ENCODE assay signal across 1 cellular context in the genomic region with DNA sequence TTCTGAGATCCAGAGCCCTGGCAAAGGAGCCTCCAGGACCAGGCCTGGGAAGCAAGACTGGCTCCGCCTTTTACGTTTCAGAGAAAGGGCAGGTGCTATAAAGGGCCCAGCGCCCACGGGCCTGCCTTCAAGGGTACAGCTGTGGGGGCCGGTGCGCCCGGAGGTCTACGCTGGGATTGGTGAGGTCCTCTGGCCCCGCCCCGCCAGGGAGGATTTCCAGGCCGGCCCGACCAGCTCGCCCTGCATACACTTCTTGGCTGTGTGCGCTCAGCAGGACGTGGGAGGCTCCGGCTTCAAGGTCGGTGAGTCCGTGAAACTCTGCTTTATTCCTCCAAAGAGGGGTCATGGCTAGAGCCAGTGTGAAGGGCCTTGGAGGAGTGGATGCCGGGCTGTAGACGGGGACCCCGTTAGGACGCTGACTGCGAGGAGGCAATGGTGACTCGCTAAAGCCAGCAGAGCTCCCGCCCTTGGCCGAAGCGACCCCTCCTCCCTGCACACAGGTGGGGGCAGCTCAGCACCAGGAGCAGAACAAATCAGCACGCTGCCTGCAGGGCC.
TF ChIP-seq lines count a peak whose summit lies in the region.

A gene (plus strand): TSS at position 243 of the 555 bp plus-strand sequence. CDS start 17,811 bp downstream, outside the sequence.

TF ChIP-seq in HepG2, 621 proteins besides CTCF, POLR2A, EP300 and RAD21 (continued from another document and continues in another):
- TF ChIP-seq, protein P1, sequence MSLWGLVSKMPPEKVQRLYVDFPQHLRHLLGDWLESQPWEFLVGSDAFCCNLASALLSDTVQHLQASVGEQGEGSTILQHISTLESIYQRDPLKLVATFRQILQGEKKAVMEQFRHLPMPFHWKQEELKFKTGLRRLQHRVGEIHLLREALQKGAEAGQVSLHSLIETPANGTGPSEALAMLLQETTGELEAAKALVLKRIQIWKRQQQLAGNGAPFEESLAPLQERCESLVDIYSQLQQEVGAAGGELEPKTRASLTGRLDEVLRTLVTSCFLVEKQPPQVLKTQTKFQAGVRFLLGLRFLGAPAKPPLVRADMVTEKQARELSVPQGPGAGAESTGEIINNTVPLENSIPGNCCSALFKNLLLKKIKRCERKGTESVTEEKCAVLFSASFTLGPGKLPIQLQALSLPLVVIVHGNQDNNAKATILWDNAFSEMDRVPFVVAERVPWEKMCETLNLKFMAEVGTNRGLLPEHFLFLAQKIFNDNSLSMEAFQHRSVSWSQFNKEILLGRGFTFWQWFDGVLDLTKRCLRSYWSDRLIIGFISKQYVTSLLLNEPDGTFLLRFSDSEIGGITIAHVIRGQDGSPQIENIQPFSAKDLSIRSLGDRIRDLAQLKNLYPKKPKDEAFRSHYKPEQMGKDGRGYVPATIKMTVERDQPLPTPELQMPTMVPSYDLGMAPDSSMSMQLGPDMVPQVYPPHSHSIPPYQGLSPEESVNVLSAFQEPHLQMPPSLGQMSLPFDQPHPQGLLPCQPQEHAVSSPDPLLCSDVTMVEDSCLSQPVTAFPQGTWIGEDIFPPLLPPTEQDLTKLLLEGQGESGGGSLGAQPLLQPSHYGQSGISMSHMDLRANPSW (CRISPR knock-in tag; IDR thresholded peaks at IDR 0.05; ENCODE audit: borderline replicate concordance), result no peak
- TF ChIP-seq KDM2A (CRISPR knock-in tag; IDR thresholded peaks at IDR 0.05; ENCODE audit: borderline replicate concordance, low read depth) (peak; percentile 63; the same call in 1 of the 2 replicates), PAWR (CRISPR knock-in tag; IDR thresholded peaks at IDR 0.05; ENCODE audit: borderline replicate concordance) (no peak), CBX2 (IDR thresholded peaks at IDR 0.05; ENCODE audit: low read depth, low read length) (no peak), CBX2 (CRISPR knock-in tag; IDR thresholded peaks at IDR 0.05; ENCODE audit: low read depth) (no peak), ZFP36L2 (CRISPR knock-in tag; IDR thresholded peaks at IDR 0.05) (no peak), ZNF672 (CRISPR knock-in tag; IDR thresholded peaks at IDR 0.05) (no peak), ZSCAN31 (CRISPR knock-in tag; IDR thresholded peaks at IDR 0.05; ENCODE audit: low read depth) (no peak), JARID2 (CRISPR knock-in tag; IDR thresholded peaks at IDR 0.05; ENCODE audit: insufficient replicate concordance) (no peak), PPARG (CRISPR knock-in tag; conservative IDR thresholded peaks at IDR 0.05) (no peak), ZKSCAN5 (CRISPR knock-in tag; IDR thresholded peaks at IDR 0.05) (no peak), EEA1 (CRISPR knock-in tag; IDR thresholded peaks at IDR 0.05; ENCODE audit: borderline replicate concordance) (no peak), MLLT10 (CRISPR knock-in tag; IDR thresholded peaks at IDR 0.05) (no peak), ZMAT3 (CRISPR knock-in tag; conservative IDR thresholded peaks at IDR 0.05) (no peak), TBX2 (CRISPR knock-in tag; IDR thresholded peaks at IDR 0.05; ENCODE audit: borderline replicate concordance) (0 out of 2 replicates have a peak, but pooled peaks have one; percentile 19), ZNF34 (CRISPR knock-in tag; IDR thresholded peaks at IDR 0.05; ENCODE audit: borderline replicate concordance) (no peak), IRX3 (CRISPR knock-in tag; IDR thresholded peaks at IDR 0.05; ENCODE audit: borderline replicate concordance, low read depth) (no peak), SUZ12 (IDR thresholded peaks at IDR 0.05; ENCODE audit: low read depth, low read length) (no peak), ZBTB21 (CRISPR knock-in tag; IDR thresholded peaks at IDR 0.05) (no peak), KLF11 (CRISPR knock-in tag; IDR thresholded peaks at IDR 0.05) (no peak), ZNF773 (CRISPR knock-in tag; IDR thresholded peaks at IDR 0.05; ENCODE audit: borderline replicate concordance) (no peak), SAFB2 (CRISPR knock-in tag; IDR thresholded peaks at IDR 0.05; ENCODE audit: borderline replicate concordance, low read depth) (peak; percentile 1; the same call in 1 of the 2 replicates), KMT2A (CRISPR knock-in tag; IDR thresholded peaks at IDR 0.05) (no peak), ZNF75D (CRISPR knock-in tag; IDR thresholded peaks at IDR 0.05; ENCODE audit: borderline replicate concordance) (no peak), CHD2 (IDR thresholded peaks at IDR 0.05; ENCODE audit: low read depth, low read length) (no peak), ZNF501 (CRISPR knock-in tag; IDR thresholded peaks at IDR 0.05) (peak; percentile 74), ZNF772 (CRISPR knock-in tag; IDR thresholded peaks at IDR 0.05) (no peak), MTF2 (CRISPR knock-in tag; IDR thresholded peaks at IDR 0.05; ENCODE audit: borderline replicate concordance) (no peak), ZFP36 (IDR thresholded peaks at IDR 0.05; ENCODE audit: borderline replicate concordance, low read depth, low read length, partially characterized antibody) (no peak), POGZ (CRISPR knock-in tag; IDR thresholded peaks at IDR 0.05) (peak; percentile 59; the same call in 1 of the 2 replicates), ZNF264 (CRISPR knock-in tag; IDR thresholded peaks at IDR 0.05) (no peak), ZNF496 (CRISPR knock-in tag; IDR thresholded peaks at IDR 0.05; ENCODE audit: insufficient replicate concordance) (no peak), ZNF747 (CRISPR knock-in tag; IDR thresholded peaks at IDR 0.05; ENCODE audit: borderline replicate concordance) (no peak)
- TF ChIP-seq, protein P2, sequence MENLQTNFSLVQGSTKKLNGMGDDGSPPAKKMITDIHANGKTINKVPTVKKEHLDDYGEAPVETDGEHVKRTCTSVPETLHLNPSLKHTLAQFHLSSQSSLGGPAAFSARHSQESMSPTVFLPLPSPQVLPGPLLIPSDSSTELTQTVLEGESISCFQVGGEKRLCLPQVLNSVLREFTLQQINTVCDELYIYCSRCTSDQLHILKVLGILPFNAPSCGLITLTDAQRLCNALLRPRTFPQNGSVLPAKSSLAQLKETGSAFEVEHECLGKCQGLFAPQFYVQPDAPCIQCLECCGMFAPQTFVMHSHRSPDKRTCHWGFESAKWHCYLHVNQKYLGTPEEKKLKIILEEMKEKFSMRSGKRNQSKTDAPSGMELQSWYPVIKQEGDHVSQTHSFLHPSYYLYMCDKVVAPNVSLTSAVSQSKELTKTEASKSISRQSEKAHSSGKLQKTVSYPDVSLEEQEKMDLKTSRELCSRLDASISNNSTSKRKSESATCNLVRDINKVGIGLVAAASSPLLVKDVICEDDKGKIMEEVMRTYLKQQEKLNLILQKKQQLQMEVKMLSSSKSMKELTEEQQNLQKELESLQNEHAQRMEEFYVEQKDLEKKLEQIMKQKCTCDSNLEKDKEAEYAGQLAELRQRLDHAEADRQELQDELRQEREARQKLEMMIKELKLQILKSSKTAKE (CRISPR knock-in tag; IDR thresholded peaks at IDR 0.05; ENCODE audit: borderline replicate concordance), result no peak
- TF ChIP-seq, protein P3, sequence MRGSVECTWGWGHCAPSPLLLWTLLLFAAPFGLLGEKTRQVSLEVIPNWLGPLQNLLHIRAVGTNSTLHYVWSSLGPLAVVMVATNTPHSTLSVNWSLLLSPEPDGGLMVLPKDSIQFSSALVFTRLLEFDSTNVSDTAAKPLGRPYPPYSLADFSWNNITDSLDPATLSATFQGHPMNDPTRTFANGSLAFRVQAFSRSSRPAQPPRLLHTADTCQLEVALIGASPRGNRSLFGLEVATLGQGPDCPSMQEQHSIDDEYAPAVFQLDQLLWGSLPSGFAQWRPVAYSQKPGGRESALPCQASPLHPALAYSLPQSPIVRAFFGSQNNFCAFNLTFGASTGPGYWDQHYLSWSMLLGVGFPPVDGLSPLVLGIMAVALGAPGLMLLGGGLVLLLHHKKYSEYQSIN (CRISPR knock-in tag; IDR thresholded peaks at IDR 0.05; ENCODE audit: borderline replicate concordance), result no peak
- TF ChIP-seq, protein P4, sequence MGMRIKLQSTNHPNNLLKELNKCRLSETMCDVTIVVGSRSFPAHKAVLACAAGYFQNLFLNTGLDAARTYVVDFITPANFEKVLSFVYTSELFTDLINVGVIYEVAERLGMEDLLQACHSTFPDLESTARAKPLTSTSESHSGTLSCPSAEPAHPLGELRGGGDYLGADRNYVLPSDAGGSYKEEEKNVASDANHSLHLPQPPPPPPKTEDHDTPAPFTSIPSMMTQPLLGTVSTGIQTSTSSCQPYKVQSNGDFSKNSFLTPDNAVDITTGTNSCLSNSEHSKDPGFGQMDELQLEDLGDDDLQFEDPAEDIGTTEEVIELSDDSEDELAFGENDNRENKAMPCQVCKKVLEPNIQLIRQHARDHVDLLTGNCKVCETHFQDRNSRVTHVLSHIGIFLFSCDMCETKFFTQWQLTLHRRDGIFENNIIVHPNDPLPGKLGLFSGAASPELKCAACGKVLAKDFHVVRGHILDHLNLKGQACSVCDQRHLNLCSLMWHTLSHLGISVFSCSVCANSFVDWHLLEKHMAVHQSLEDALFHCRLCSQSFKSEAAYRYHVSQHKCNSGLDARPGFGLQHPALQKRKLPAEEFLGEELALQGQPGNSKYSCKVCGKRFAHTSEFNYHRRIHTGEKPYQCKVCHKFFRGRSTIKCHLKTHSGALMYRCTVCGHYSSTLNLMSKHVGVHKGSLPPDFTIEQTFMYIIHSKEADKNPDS (CRISPR knock-in tag; IDR thresholded peaks at IDR 0.05), result no peak
- TF ChIP-seq, protein P5, sequence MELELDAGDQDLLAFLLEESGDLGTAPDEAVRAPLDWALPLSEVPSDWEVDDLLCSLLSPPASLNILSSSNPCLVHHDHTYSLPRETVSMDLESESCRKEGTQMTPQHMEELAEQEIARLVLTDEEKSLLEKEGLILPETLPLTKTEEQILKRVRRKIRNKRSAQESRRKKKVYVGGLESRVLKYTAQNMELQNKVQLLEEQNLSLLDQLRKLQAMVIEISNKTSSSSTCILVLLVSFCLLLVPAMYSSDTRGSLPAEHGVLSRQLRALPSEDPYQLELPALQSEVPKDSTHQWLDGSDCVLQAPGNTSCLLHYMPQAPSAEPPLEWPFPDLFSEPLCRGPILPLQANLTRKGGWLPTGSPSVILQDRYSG (CRISPR knock-in tag; IDR thresholded peaks at IDR 0.05), result no peak
- TF ChIP-seq, protein P6, sequence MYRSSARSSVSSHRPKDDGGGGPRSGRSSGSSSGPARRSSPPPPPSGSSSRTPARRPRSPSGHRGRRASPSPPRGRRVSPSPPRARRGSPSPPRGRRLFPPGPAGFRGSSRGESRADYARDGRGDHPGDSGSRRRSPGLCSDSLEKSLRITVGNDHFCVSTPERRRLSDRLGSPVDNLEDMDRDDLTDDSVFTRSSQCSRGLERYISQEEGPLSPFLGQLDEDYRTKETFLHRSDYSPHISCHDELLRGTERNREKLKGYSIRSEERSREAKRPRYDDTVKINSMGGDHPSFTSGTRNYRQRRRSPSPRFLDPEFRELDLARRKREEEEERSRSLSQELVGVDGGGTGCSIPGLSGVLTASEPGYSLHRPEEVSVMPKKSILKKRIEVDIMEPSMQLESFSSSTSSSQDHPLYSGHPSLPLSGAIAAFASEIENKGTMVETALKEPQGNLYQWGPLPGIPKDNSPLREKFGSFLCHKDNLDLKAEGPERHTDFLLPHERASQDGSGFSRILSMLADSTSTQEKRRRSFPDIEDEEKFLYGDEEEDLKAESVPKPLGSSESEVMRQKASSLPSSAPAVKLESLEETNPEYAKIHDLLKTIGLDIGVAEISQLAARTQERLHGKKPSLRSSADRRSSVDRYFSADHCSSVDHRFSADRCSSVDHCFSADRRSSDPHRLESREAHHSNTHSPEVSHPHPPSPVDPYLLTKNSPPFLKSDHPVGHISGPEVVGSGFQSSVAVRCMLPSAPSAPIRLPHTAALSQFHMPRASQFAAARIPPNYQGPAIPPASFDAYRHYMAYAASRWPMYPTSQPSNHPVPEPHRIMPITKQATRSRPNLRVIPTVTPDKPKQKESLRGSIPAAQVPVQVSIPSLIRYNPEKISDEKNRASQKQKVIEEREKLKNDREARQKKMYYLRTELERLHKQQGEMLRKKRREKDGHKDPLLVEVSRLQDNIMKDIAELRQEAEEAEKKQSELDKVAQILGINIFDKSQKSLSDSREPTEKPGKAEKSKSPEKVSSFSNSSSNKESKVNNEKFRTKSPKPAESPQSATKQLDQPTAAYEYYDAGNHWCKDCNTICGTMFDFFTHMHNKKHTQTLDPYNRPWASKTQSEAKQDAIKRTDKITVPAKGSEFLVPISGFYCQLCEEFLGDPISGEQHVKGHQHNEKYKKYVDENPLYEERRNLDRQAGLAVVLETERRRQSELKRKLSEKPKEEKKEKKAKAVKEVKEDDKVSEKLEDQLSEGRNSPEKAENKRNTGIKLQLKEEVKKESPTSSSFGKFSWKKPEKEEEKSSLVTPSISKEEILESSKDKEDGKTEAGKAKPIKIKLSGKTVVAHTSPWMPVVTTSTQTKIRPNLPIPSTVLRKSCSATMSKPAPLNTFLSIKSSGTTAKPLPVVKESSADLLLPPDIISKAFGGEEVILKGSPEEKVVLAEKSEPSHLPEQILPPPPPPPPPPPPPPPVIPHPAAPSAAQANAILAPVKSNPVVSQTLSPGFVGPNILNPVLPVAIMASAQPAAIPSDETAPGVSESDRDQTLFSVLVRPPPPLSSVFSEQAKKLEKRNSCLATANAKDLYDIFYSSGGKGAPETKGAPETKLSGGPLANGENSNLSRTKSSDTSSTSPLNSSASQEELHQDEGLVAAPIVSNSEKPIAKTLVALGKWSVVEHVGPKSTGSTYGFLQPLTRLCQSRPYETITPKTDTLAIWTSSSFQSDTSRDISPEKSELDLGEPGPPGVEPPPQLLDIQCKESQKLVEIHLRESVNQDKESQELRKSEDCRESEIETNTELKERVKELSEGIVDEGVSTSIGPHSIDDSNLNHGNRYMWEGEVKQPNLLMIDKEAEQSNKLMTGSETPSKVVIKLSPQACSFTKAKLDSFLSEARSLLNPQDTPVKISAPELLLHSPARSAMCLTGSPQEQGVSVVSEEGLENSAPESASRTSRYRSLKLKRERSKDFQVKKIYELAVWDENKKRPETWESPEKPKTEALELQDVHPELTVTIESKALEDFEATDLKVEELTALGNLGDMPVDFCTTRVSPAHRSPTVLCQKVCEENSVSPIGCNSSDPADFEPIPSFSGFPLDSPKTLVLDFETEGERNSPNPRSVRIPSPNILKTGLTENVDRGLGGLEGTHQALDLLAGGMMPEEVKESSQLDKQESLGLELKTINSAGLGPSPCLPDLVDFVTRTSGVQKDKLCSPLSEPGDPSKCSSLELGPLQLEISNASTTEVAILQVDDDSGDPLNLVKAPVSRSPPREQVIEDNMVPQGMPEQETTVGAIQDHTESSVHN (CRISPR knock-in tag; IDR thresholded peaks at IDR 0.05), result no peak
- TF ChIP-seq, protein P7, sequence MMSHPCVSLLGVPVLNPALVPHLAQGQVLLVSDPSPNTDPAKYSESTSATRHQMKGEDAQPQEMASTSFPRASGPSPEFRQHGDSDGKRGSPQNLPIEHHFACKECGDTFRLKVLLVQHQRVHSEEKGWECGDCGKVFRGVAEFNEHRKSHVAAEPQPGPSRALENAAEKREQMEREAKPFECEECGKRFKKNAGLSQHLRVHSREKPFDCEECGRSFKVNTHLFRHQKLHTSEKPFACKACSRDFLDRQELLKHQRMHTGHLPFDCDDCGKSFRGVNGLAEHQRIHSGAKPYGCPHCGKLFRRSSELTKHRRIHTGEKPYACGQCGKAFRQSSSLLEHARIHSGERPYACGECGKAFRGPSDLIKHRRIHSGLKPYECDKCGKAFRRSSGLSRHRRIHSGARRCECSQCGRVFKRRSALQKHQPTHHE (CRISPR knock-in tag; IDR thresholded peaks at IDR 0.05; ENCODE audit: borderline replicate concordance), result no peak
